11 cellular contexts compared by ENCODE assay signal in genomic region chrY:12479382-12479781, GRCh38.
DNase-seq lines count a peak whose midpoint lies in the region; ATAC-seq, FAIRE-seq and TF ChIP-seq lines count a peak whose summit lies in the region.
"Had no signal": no experiment of that assay in that cellular context is flagged by ENCODE, and none has a peak within 500 bp of the region (broad histone marks: within the 10 kb centered on the region; RNA-seq: fewer than 3 reads in every experiment).

No MANE protein-coding gene starts in this region.

- DNase-seq in G401 (ENCODE audit: low spot score) (peak; percentile 1), NCI-H460 (ENCODE audit: extremely low read depth, low read depth) (peak; percentile 1), kidney (no peak), osteocyte (ENCODE audit: extremely low spot score, unreplicated experiment) (no peak), KG1 (lab: John Stamatoyannopoulos, UW) (no peak)
- DNase-seq in activated naive CD8-positive, alpha-beta T cell treated with anti-CD3 and anti-CD28 coated beads, Interleukin-2, amount 50 U/mL, for 24 hours, result peak; percentile 35
- DNase-seq in stimulated activated CD4-positive, alpha-beta T cell treated with anti-CD3 and anti-CD28 coated beads, Interleukin-12 subunit alpha, Interleukin-12 subunit beta, amount 100 ng/mL, for 48 hours (ENCODE audit: low read depth in 2 of 3, low spot score in 1 of 3), result peak in 2 of 3 donors; percentile 8 to 16
- DNase-seq: immature natural killer cell, NCI-H1092 had no signal

- no peak overlapping the region for H3K27ac ChIP-seq in kidney (ENCODE audit: low read depth in 2 of 2, low read length in 2 of 2)
- H3K27ac ChIP-seq: breast epithelium had no signal

- in situ Hi-C loops in G401 (cut with HindIII; ENCODE audit: low sequenced_read_pairs), result no loop called here

- no peak overlapping the region for H3K4me3 Mint-ChIP-seq in activated naive CD8-positive, alpha-beta T cell treated with anti-CD3 and anti-CD28 coated beads, Interleukin-2, amount 50 U/mL, for 24 hours
- no peak overlapping the region for H3K4me3 Mint-ChIP-seq in osteocyte (ENCODE audit: unreplicated experiment)

- no peaks in the 10 kb centered on the region for H3K27me3 Mint-ChIP-seq in activated naive CD8-positive, alpha-beta T cell treated with anti-CD3 and anti-CD28 coated beads, Interleukin-2, amount 50 U/mL, for 24 hours
- H3K27me3 Mint-ChIP-seq in osteocyte (ENCODE audit: unreplicated experiment), result no peaks in the 10 kb centered on the region

- no peaks in the 10 kb centered on the region for H3K36me3 ChIP-seq in kidney (ENCODE audit: control insufficient read depth in 1 of 2, insufficient read depth in 2 of 2, low read length in 2 of 2)
- H3K36me3 ChIP-seq: breast epithelium had no signal

- no peak overlapping the region for H3K9ac ChIP-seq in kidney (ENCODE audit: low read length in 2 of 2)

- H3K36me3 Mint-ChIP-seq in activated naive CD8-positive, alpha-beta T cell treated with anti-CD3 and anti-CD28 coated beads, Interleukin-2, amount 50 U/mL, for 24 hours (ENCODE audit: low read depth), result no peaks in the 10 kb centered on the region
- H3K36me3 Mint-ChIP-seq in osteocyte (ENCODE audit: unreplicated experiment), result no peaks in the 10 kb centered on the region
- H3K36me3 Mint-ChIP-seq: immature natural killer cell had no signal

- H3K4me1 Mint-ChIP-seq in activated naive CD8-positive, alpha-beta T cell treated with anti-CD3 and anti-CD28 coated beads, Interleukin-2, amount 50 U/mL, for 24 hours, result peaks cover 4% of the 10 kb centered on the region
- H3K4me1 Mint-ChIP-seq in osteocyte (ENCODE audit: unreplicated experiment), result no peaks in the 10 kb centered on the region
- H3K4me1 Mint-ChIP-seq: immature natural killer cell had no signal

- H3K9me3 Mint-ChIP-seq in activated naive CD8-positive, alpha-beta T cell treated with anti-CD3 and anti-CD28 coated beads, Interleukin-2, amount 50 U/mL, for 24 hours, result no peaks in the 10 kb centered on the region
- no peaks in the 10 kb centered on the region for H3K9me3 Mint-ChIP-seq in osteocyte (ENCODE audit: unreplicated experiment)
- H3K9me3 Mint-ChIP-seq: immature natural killer cell had no signal

- no peaks in the 10 kb centered on the region for H3K4me1 ChIP-seq in kidney (ENCODE audit: control insufficient read depth in 1 of 2, insufficient read depth in 1 of 2, low read depth in 1 of 2, low read length in 2 of 2)
- H3K4me1 ChIP-seq: breast epithelium had no signal

- no peak overlapping the region for H3K27ac Mint-ChIP-seq in activated naive CD8-positive, alpha-beta T cell treated with anti-CD3 and anti-CD28 coated beads, Interleukin-2, amount 50 U/mL, for 24 hours
- H3K27ac Mint-ChIP-seq in osteocyte (ENCODE audit: unreplicated experiment), result no peak overlapping the region
- H3K27ac Mint-ChIP-seq: immature natural killer cell had no signal

- TF ChIP-seq CTCF in kidney (IDR thresholded peaks at IDR 0.05; ENCODE audit: borderline replicate concordance, extremely low read depth, insufficient read depth) (no peak), osteocyte (IDR thresholded peaks at IDR 0.05) (no peak)

- ATAC-seq in activated naive CD8-positive, alpha-beta T cell treated with anti-CD3 and anti-CD28 coated beads, Interleukin-2, amount 50 U/mL, for 24 hours, result peak; percentile 54
- no peak for ATAC-seq in GM19023 (IDR thresholded peaks at IDR 0.05; ENCODE audit: unreplicated experiment)

- no peaks in the 10 kb centered on the region for H3K9me3 ChIP-seq in kidney (ENCODE audit: control insufficient read depth in 1 of 2, low read length in 2 of 2)
- H3K9me3 ChIP-seq: breast epithelium had no signal

- FAIRE-seq in kidney (lab: Jason Lieb, UNC), result no peak

- H3K4me3 ChIP-seq in kidney (ENCODE audit: low read length in 2 of 2), result no peak overlapping the region
- H3K4me3 ChIP-seq: breast epithelium had no signal

- intact Hi-C loops in kidney (cut with DNase I), result no loop called here

Comparison
In these comparisons a context has a peak if more than half of its experiments do, and no peak if none do; other contexts are left out.
1. DNase-seq: peak in G401 (single experiment), NCI-H460 (single experiment), activated naive CD8-positive, alpha-beta T cell treated with anti-CD3 and anti-CD28 coated beads, Interleukin-2, amount 50 U/mL, for 24 hours (single experiment) and stimulated activated CD4-positive, alpha-beta T cell treated with anti-CD3 and anti-CD28 coated beads, Interleukin-12 subunit alpha, Interleukin-12 subunit beta, amount 100 ng/mL, for 48 hours (2 of 3); none in kidney (single experiment), osteocyte (single experiment) and KG1 (single experiment).